9 cellular contexts compared by ENCODE assay signal in genomic region chr2:143341478-143341877, GRCh38.
"Had no signal": no experiment of that assay in that cellular context is flagged by ENCODE, and none has a peak within 500 bp of the region (broad histone marks: within the 10 kb centered on the region; RNA-seq: fewer than 3 reads in every experiment).

No MANE protein-coding gene starts in this region.

- H3K27ac ChIP-seq: HL-60 had no signal

- H3K9me3 Mint-ChIP-seq: HFFc6, IgD-negative memory B cell had no signal

- H3K4me3 ChIP-seq: HAP-1 had no signal

- DNase-seq: GOT3, H7, HFFc6, Kasumi-1, KG1 had no signal

- H3K27ac Mint-ChIP-seq: HFFc6, IgD-negative memory B cell had no signal

- H3K36me3 ChIP-seq: HAP-1 had no signal

- H3K27me3 Mint-ChIP-seq: IgD-negative memory B cell had no signal

- H3K4me1 ChIP-seq: HAP-1 had no signal

- ATAC-seq: HCT116 had no signal

- H3K9me3 ChIP-seq: HAP-1 had no signal

- H3K4me3 Mint-ChIP-seq: HFFc6, IgD-negative memory B cell had no signal
